In genomic region chr6:166591961-166592520, GRCh38 we compare ENCODE assay signal across 27 cellular contexts. TPM values are rescaled to one million over a fixed set of nuclear protein-coding genes. Genes with fewer than 3 reads are reported as not detected.
"Had no signal": no experiment of that assay in that cellular context is flagged by ENCODE, and none has a peak within 500 bp of the region (broad histone marks: within the 10 kb centered on the region; RNA-seq: fewer than 3 reads in every experiment).

No MANE protein-coding gene starts in this region.

- H3K4me1 Mint-ChIP-seq: central memory CD8-positive, alpha-beta T cell had no signal

- ATAC-seq: activated naive CD8-positive, alpha-beta T cell treated with anti-CD3 and anti-CD28 coated beads, Interleukin-2, amount 50 U/mL, for 24 hours; gastroesophageal sphincter; left cardiac atrium; left ventricle myocardium superior; naive thymus-derived CD4-positive, alpha-beta T cell; right cardiac atrium; stimulated activated naive CD8-positive, alpha-beta T cell treated with anti-CD3 and anti-CD28 coated beads, Interleukin-15, amount 100 ng/mL, for 72 hours; T-cell had no signal

- H2AFZ ChIP-seq: hepatocyte had no signal

- H3K4me1 ChIP-seq: colonic mucosa had no signal

- H3K4me3 Mint-ChIP-seq: activated naive CD4-positive, alpha-beta T cell treated with anti-CD3 and anti-CD28 coated beads, Interleukin-2, amount 50 U/mL, for 24 hours; activated naive CD8-positive, alpha-beta T cell treated with anti-CD3 and anti-CD28 coated beads, Interleukin-2, amount 50 U/mL, for 24 hours; central memory CD8-positive, alpha-beta T cell; mesothelial cell of epicardium; naive thymus-derived CD4-positive, alpha-beta T cell; neural crest cell; stimulated activated naive CD8-positive, alpha-beta T cell treated with anti-CD3 and anti-CD28 coated beads, Interleukin-15, amount 100 ng/mL, for 72 hours; T-cell; T-helper 2 cell treated with Interferon-gamma antibody and Interleukin-4, amounts not matched to agents 5 μg/mL and 100 μg/mL, for 36 hours; type B pancreatic cell had no signal

- H3K36me3 ChIP-seq: colonic mucosa, gastroesophageal sphincter, vagina had no signal

- H3K27me3 ChIP-seq: colonic mucosa, gastroesophageal sphincter, hepatocyte, vagina had no signal

- DNase-seq: activated CD4-positive, alpha-beta T cell treated with anti-CD3 and anti-CD28 coated beads for 48 hours; activated CD4-positive, alpha-beta T cell treated with anti-CD3 and anti-CD28 coated beads, Interleukin-2, amount 50 U/mL, for 48 hours; activated naive CD8-positive, alpha-beta T cell treated with anti-CD3 and anti-CD28 coated beads, Interleukin-2, amount 50 U/mL, for 24 hours; activated T-cell treated with anti-CD3 and anti-CD28 coated beads, Interleukin-2, amount 50 U/mL, for 48 hours; amygdala; colonic mucosa; effector CD8-positive, alpha-beta T cell; left cardiac atrium; left ventricle myocardium superior; naive thymus-derived CD4-positive, alpha-beta T cell; nucleus accumbens; right cardiac atrium; stimulated activated CD4-positive, alpha-beta T cell treated with anti-CD3 and anti-CD28 coated beads, Interleukin-12 subunit alpha, Interleukin-12 subunit beta, amount 100 ng/mL, for 4 hours; stimulated activated CD4-positive, alpha-beta T cell treated with anti-CD3 and anti-CD28 coated beads, Interleukin-4, amount 100 ng/mL, for 1 hour; stimulated activated naive CD8-positive, alpha-beta T cell treated with anti-CD3 and anti-CD28 coated beads, Interleukin-15, amount 100 ng/mL, for 72 hours; substantia nigra; T-cell had no signal

- H3K36me3 Mint-ChIP-seq: activated naive CD4-positive, alpha-beta T cell treated with anti-CD3 and anti-CD28 coated beads, Interleukin-2, amount 50 U/mL, for 24 hours; type B pancreatic cell had no signal

- H3K27ac Mint-ChIP-seq: activated naive CD4-positive, alpha-beta T cell treated with anti-CD3 and anti-CD28 coated beads, Interleukin-2, amount 50 U/mL, for 24 hours; activated naive CD8-positive, alpha-beta T cell treated with anti-CD3 and anti-CD28 coated beads, Interleukin-2, amount 50 U/mL, for 24 hours; activated T-helper 2 cell treated with anti-CD3 and anti-CD28 coated beads, Interferon-gamma antibody, Interleukin-2, Interleukin-4, amounts not matched to agents 10 μg/mL and 5 μg/mL and 100 μg/mL, durations not matched to agents 14 hours and 24 hours and 36 hours; mesothelial cell of epicardium; naive thymus-derived CD4-positive, alpha-beta T cell; stimulated activated naive CD8-positive, alpha-beta T cell treated with anti-CD3 and anti-CD28 coated beads, Interleukin-15, amount 100 ng/mL, for 72 hours; T-cell; T-helper 2 cell treated with Interferon-gamma antibody and Interleukin-4, amounts not matched to agents 5 μg/mL and 100 μg/mL, for 36 hours; type B pancreatic cell had no signal

- H3K27ac ChIP-seq: colonic mucosa, gastroesophageal sphincter, hepatocyte, vagina had no signal

- H3K4me2 ChIP-seq: hepatocyte had no signal

- H3K27me3 Mint-ChIP-seq: activated naive CD4-positive, alpha-beta T cell treated with anti-CD3 and anti-CD28 coated beads, Interleukin-2, amount 50 U/mL, for 24 hours; activated naive CD8-positive, alpha-beta T cell treated with anti-CD3 and anti-CD28 coated beads, Interleukin-2, amount 50 U/mL, for 24 hours; naive thymus-derived CD4-positive, alpha-beta T cell; stimulated activated naive CD8-positive, alpha-beta T cell treated with anti-CD3 and anti-CD28 coated beads, Interleukin-15, amount 100 ng/mL, for 72 hours; T-cell; type B pancreatic cell had no signal

- H3K9me3 Mint-ChIP-seq: activated naive CD4-positive, alpha-beta T cell treated with anti-CD3 and anti-CD28 coated beads, Interleukin-2, amount 50 U/mL, for 24 hours; activated naive CD8-positive, alpha-beta T cell treated with anti-CD3 and anti-CD28 coated beads, Interleukin-2, amount 50 U/mL, for 24 hours; activated T-helper 2 cell treated with anti-CD3 and anti-CD28 coated beads, Interferon-gamma antibody, Interleukin-2, Interleukin-4, amounts not matched to agents 10 μg/mL and 5 μg/mL and 100 μg/mL, durations not matched to agents 14 hours and 24 hours and 36 hours; central memory CD8-positive, alpha-beta T cell; mesothelial cell of epicardium; naive thymus-derived CD4-positive, alpha-beta T cell; neural crest cell; stimulated activated naive CD8-positive, alpha-beta T cell treated with anti-CD3 and anti-CD28 coated beads, Interleukin-15, amount 100 ng/mL, for 72 hours; T-cell; T-helper 2 cell treated with Interferon-gamma antibody and Interleukin-4, amounts not matched to agents 5 μg/mL and 100 μg/mL, for 36 hours had no signal

- H3K9me3 ChIP-seq: colonic mucosa, gastroesophageal sphincter, vagina had no signal

- H3K4me3 ChIP-seq: colonic mucosa, gastroesophageal sphincter, hepatocyte, vagina had no signal

RNA-seq across cellular contexts. Expression of gene RAMACL, which starts 5.6 kb away (rescaled TPM):
- total RNA-seq: activated T-helper 2 cell treated with anti-CD3 and anti-CD28 coated beads, Interferon-gamma antibody, Interleukin-2, Interleukin-4, amounts not matched to agents 10 μg/mL and 5 μg/mL and 100 μg/mL, durations not matched to agents 14 hours and 24 hours and 36 hours had no signal
- polyA plus RNA-seq: naive thymus-derived CD4-positive, alpha-beta T cell had no signal
